1 cellular context compared by ENCODE assay signal in the genomic region with DNA sequence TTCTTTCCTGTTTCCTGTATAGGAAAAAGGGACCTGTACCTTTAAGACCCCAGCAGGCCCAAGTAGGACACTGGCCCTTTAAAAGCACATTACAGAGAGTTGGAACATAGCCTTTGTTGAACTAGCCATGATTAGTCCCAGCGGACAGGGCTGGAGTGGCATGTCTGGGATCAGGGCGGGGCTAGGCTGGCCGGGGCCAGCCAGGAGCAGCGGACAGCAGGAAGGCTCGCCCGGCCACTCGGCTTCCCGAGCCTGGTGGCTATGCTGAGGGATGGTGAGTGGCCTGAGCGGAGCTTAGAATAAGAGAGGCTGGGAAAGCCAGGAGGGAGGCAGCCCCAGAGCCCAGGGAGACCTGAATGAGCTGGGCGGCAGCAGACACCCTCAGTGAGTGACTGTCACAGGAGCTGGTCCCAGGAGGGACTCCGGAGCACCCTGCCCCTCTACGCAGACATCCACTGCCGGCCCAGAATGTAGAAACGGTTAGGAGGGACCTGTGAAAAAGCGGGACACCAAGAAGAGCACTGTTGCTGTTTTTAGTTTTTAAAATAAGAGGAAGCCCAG.
TF ChIP-seq lines count a peak whose summit lies in the region.

No MANE protein-coding gene starts in this region.

TF ChIP-seq in GM23338, 12 proteins besides CTCF, POLR2A, EP300 and RAD21 (continued from another document):
- TF ChIP-seq, protein P1, sequence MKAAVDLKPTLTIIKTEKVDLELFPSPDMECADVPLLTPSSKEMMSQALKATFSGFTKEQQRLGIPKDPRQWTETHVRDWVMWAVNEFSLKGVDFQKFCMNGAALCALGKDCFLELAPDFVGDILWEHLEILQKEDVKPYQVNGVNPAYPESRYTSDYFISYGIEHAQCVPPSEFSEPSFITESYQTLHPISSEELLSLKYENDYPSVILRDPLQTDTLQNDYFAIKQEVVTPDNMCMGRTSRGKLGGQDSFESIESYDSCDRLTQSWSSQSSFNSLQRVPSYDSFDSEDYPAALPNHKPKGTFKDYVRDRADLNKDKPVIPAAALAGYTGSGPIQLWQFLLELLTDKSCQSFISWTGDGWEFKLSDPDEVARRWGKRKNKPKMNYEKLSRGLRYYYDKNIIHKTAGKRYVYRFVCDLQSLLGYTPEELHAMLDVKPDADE (IDR thresholded peaks at IDR 0.05): no peak
- TF ChIP-seq STAT1 (IDR thresholded peaks at IDR 0.05; ENCODE audit: unreplicated experiment) (no peak), NANOG (IDR thresholded peaks at IDR 0.05; ENCODE audit: borderline replicate concordance) (no peak), ZNF114 (CRISPR knock-in tag; IDR thresholded peaks at IDR 0.05) (no peak), POLR2AphosphoS5 (IDR thresholded peaks at IDR 0.05; ENCODE audit: low read depth) (no peak)
